1 cellular context compared by ENCODE assay signal in the genomic region with DNA sequence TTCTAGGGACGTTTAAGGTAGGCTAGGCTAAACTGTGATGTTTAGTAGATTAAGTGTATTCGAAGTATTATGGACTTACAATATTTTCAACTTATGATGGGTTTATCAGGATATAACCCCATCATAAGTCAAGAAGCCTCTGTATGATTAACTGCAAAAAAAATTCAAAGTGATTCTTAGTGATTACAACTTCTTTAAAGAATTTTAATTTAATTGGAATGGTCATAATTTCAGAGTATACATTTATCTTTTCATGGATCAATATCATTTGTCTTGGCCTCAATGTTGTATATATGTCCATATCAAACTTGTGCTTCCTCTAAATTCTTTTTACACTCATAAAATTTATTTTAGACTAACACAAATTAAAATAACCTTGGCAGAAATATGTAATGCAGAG.
TF ChIP-seq lines count a peak whose summit lies in the region.

No MANE protein-coding gene starts in this region.

TF ChIP-seq in SK-N-SH treated with all-trans-retinoic acid at 6 μM for 48 hours, 23 proteins besides CTCF, POLR2A, EP300 and RAD21 (continued from another document):
- TF ChIP-seq, protein P1, sequence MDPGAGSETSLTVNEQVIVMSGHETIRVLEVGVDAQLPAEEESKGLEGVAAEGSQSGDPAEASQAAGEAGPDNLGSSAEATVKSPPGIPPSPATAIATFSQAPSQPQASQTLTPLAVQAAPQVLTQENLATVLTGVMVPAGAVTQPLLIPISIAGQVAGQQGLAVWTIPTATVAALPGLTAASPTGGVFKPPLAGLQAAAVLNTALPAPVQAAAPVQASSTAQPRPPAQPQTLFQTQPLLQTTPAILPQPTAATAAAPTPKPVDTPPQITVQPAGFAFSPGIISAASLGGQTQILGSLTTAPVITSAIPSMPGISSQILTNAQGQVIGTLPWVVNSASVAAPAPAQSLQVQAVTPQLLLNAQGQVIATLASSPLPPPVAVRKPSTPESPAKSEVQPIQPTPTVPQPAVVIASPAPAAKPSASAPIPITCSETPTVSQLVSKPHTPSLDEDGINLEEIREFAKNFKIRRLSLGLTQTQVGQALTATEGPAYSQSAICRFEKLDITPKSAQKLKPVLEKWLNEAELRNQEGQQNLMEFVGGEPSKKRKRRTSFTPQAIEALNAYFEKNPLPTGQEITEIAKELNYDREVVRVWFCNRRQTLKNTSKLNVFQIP (CRISPR knock-in tag; IDR thresholded peaks at IDR 0.05; ENCODE audit: borderline replicate concordance, low read depth), result no peak
- TF ChIP-seq ZC3H10 (CRISPR knock-in tag; IDR thresholded peaks at IDR 0.05) (no peak), TCF4 (CRISPR knock-in tag; IDR thresholded peaks at IDR 0.05; ENCODE audit: borderline replicate concordance) (no peak)
